Comparison of ENCODE assay signal across 8 cellular contexts in the genomic region with DNA sequence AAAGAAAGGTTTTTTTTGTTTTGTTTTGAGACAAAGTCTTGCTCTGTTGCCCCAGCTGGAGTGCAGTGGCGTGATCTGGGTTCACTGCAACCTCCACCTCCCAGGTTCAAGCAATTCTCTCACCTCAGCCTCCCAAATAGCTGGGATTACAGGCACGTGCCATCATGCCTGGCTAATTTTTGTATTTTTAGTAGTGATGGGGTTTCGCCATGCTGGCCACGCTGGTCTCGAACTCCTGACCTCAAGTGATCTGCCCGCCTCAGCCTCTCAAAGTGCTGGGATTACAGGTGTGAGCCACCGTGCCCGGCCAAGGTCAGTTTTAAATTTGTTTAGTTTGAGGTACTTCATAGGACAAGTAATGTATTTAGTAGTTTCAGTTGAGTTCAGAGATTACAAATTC. TPM values are rescaled to one million over a fixed set of nuclear protein-coding genes. Genes with fewer than 3 reads are reported as not detected.
DNase-seq lines count a peak whose midpoint lies in the region; ATAC-seq and TF ChIP-seq lines count a peak whose summit lies in the region.
"Not testable (repeated sequence)": the region's sequence is repeated elsewhere in the genome, so short reads cannot be mapped to it uniquely, and the experiment has no call there.

No MANE protein-coding gene starts in this region.

- CTCF ChIA-PET in Caco-2 (lab: Charles Lee), result not testable (repeated sequence)
- CTCF ChIA-PET in T-cell (lab: Charles Lee), result interaction anchor here (0.7 to 4.0 kb wide), 7 partner anchors 12 to 36 kb away, joined by 3 to 16 read pairs (median 6); no protein-coding TSS in a partner anchor

- H3K4me1 ChIP-seq in Caco-2 (peaks cover 72% of the 10 kb centered on the region), breast epithelium (peaks cover 7 to 29% of the 10 kb centered on the region in 2 donors), cardiac muscle cell (ENCODE audit: low read depth) (peaks cover 28% of the 10 kb centered on the region), muscle layer of duodenum (ENCODE audit: control insufficient read depth in 1 of 2, insufficient read depth in 2 of 2, low read length in 2 of 2) (peaks cover 29 to 69% of the 10 kb centered on the region in 2 donors), sigmoid colon (peaks cover 0 to 99% (median 95%) of the 10 kb centered on the region in 4 donors), transverse colon (peaks cover 60 to 99% (median 84%) of the 10 kb centered on the region in 4 donors)

- intact Hi-C loops in Caco-2 (cut with micrococcal nuclease; ENCODE audit: unreplicated experiment); breast epithelium (cut with DNase I; ENCODE audit: low total_unique reads); sigmoid colon (cut with DNase I); transverse colon (cut with DNase I; ENCODE audit: low total_unique reads): not testable (repeated sequence)

- ATAC-seq in T-cell (replicated peaks in 1 of 4); activated T-cell treated with anti-CD3 and anti-CD28 coated beads, Interleukin-2, amount 50 U/mL, for 4 hours: not testable (repeated sequence)

- H3K9me3 ChIP-seq in Caco-2; breast epithelium; cardiac muscle cell (ENCODE audit: low read depth); muscle layer of duodenum (ENCODE audit: control insufficient read depth in 1 of 2, low read length in 2 of 2); sigmoid colon; transverse colon: not testable (repeated sequence)

- POLR2A ChIA-PET in Caco-2 (lab: Charles Lee), result interaction anchor here (3.1 kb wide), 1 partner anchor 21 kb away, joined by 20 read pairs; no protein-coding TSS in a partner anchor
- POLR2A ChIA-PET in T-cell (lab: Charles Lee), result interaction anchor here (0.6 to 14.0 kb wide), 4 partner anchors 21 to 343 kb away, joined by 3 to 266 read pairs (median 8); no protein-coding TSS in a partner anchor

- TF ChIP-seq POLR2A in breast epithelium (IDR thresholded peaks at IDR 0.05); sigmoid colon (IDR thresholded peaks at IDR 0.05); transverse colon (IDR thresholded peaks at IDR 0.05): not testable (repeated sequence)

- H3K9me3 Mint-ChIP-seq in Caco-2 (ENCODE audit: unreplicated experiment); T-cell; activated T-cell treated with anti-CD3 and anti-CD28 coated beads, Interleukin-2, amount 50 U/mL, for 4 hours: not testable (repeated sequence)

- TF ChIP-seq EP300 in sigmoid colon (IDR thresholded peaks at IDR 0.05); transverse colon (IDR thresholded peaks at IDR 0.05; ENCODE audit: low read depth): not testable (repeated sequence)

- H3K4me3 Mint-ChIP-seq in Caco-2 (ENCODE audit: unreplicated experiment) (peak overlapping the region; percentile 31), T-cell (peak overlapping the region; percentile 17 to 58 (median 21))
- peak overlapping the region; percentile 7 for H3K4me3 Mint-ChIP-seq in activated T-cell treated with anti-CD3 and anti-CD28 coated beads, Interleukin-2, amount 50 U/mL, for 4 hours

- not testable (repeated sequence) for TF ChIP-seq CTCF in Caco-2 (IDR thresholded peaks at IDR 0.05; ENCODE audit: insufficient read depth in 1 of 2, low read depth in 1 of 2, low read length in 1 of 2, severe bottlenecking in 1 of 2, unreplicated experiment in 1 of 2); breast epithelium (IDR thresholded peaks at IDR 0.05); cardiac muscle cell (IDR thresholded peaks at IDR 0.05; ENCODE audit: low read depth, low read length); sigmoid colon (IDR thresholded peaks at IDR 0.05); transverse colon (IDR thresholded peaks at IDR 0.05)

- WGBS in sigmoid colon, 2 donors, result 69 to 85% methylated on average over 8 of the region's 8 CpGs
- 76 to 77% methylated on average over 3 to 8 of the region's 8 CpGs for WGBS in transverse colon (ENCODE audit: low coverage in 1 of 2), 2 donors

- not testable (repeated sequence) for BruUV-seq in Caco-2 (replicated peaks; lab: Mats Ljungman, UMichigan)

- in situ Hi-C loops in transverse colon (cut with MboI; ENCODE audit: low pct_ligation_motif_present in 1 of 4, low pct_unique_long_range_greater_than_20kb in 1 of 4, low sequenced_read_pairs in 3 of 4), result not testable (repeated sequence)

- not testable (repeated sequence) for H3K4me3 ChIP-seq in Caco-2 (ENCODE audit: low read depth, low read length); breast epithelium; cardiac muscle cell; muscle layer of duodenum (ENCODE audit: low read depth in 1 of 2, low read length in 2 of 2); sigmoid colon; transverse colon

- not testable (repeated sequence) for DNase-seq in Caco-2; T-cell; activated T-cell treated with anti-CD3 and anti-CD28 coated beads, Interleukin-2, amount 50 U/mL, for 4 hours; breast epithelium (ENCODE audit: low spot score in 2 of 2); cardiac muscle cell (ENCODE audit: low read depth in 1 of 2, low spot score in 1 of 2); sigmoid colon; transverse colon

- H3K4me1 Mint-ChIP-seq in Caco-2 (ENCODE audit: low read depth, unreplicated experiment), result peaks cover 39% of the 10 kb centered on the region
- H3K4me1 Mint-ChIP-seq in T-cell, result peaks cover 90 to 96% (median 93%) of the 10 kb centered on the region in 3 donors
- H3K4me1 Mint-ChIP-seq in activated T-cell treated with anti-CD3 and anti-CD28 coated beads, Interleukin-2, amount 50 U/mL, for 4 hours (ENCODE audit: low read depth), result peaks cover 90% of the 10 kb centered on the region

- H3K27me3 ChIP-seq in Caco-2 (replicated peaks; ENCODE audit: control insufficient read depth, insufficient read depth, low read length); breast epithelium; cardiac muscle cell; muscle layer of duodenum (ENCODE audit: low read depth, low read length); sigmoid colon; transverse colon: not testable (repeated sequence)

- peak overlapping the region; percentile 64 for H3K27ac Mint-ChIP-seq in Caco-2 (ENCODE audit: unreplicated experiment)
- peak overlapping the region; percentile 53 to 70 for H3K27ac Mint-ChIP-seq in T-cell

- not testable (repeated sequence) for H3K36me3 ChIP-seq in Caco-2 (ENCODE audit: control insufficient read depth, insufficient read depth, low read length); breast epithelium; cardiac muscle cell; muscle layer of duodenum (ENCODE audit: control insufficient read depth in 1 of 2, insufficient read depth in 2 of 2, low read length in 2 of 2); sigmoid colon; transverse colon

- H3K27me3 Mint-ChIP-seq in Caco-2 (ENCODE audit: insufficient read depth, unreplicated experiment); T-cell; activated T-cell treated with anti-CD3 and anti-CD28 coated beads, Interleukin-2, amount 50 U/mL, for 4 hours (ENCODE audit: low read depth): not testable (repeated sequence)

- H3K36me3 Mint-ChIP-seq in Caco-2 (ENCODE audit: insufficient read depth, unreplicated experiment) (peaks cover 86% of the 10 kb centered on the region), T-cell (peaks cover 31% of the 10 kb centered on the region)
- peaks cover 24% of the 10 kb centered on the region for H3K36me3 Mint-ChIP-seq in activated T-cell treated with anti-CD3 and anti-CD28 coated beads, Interleukin-2, amount 50 U/mL, for 4 hours (ENCODE audit: insufficient read depth)

- H3K27ac ChIP-seq in breast epithelium (peak overlapping the region; percentile 21 to 34), cardiac muscle cell (peak overlapping the region; percentile 77), muscle layer of duodenum (ENCODE audit: low read length) (peak overlapping the region; percentile 78), sigmoid colon (peak overlapping the region; percentile 24 to 77 (median 68)), transverse colon (peak overlapping the region; percentile 98 to 100 (median 99))

RNA-seq across cellular contexts. Expression of gene KMT2E, which starts 9.0 kb away (rescaled TPM):
- total RNA-seq in Caco-2 (2022) (61.4 and 63.1 TPM in 2 replicates), T-cell (100 to 1,000 TPM; 164 to 260 (median 169) TPM), breast epithelium (100 to 1,000 TPM in 2 of 3 donors, 10 to 100 TPM in 1; 88.2 to 184 (median 168) TPM), cardiac muscle cell (59.1 and 78.4 TPM in 2 replicates), sigmoid colon (100 to 1,000 TPM in 3 of 4 donors, 10 to 100 TPM in 1; 84.7 to 109 (median 104) TPM), transverse colon (100 to 1,000 TPM in 3 of 4 donors, 10 to 100 TPM in 1; 86.8 to 362 (median 178) TPM)
- total RNA-seq in activated T-cell treated with anti-CD3 and anti-CD28 coated beads, Interleukin-2, amount 50 U/mL, for 4 hours, result 10 to 100 TPM; 49.2 to 71.8 (median 67.4) TPM
- polyA plus RNA-seq in cardiac muscle cell (131 and 152 TPM in 2 replicates), sigmoid colon (10 to 100 TPM; 20.6 to 38.7 (median 26.4) TPM)

Comparison
In these comparisons a context has a peak if more than half of its experiments do, and no peak if none do; other contexts are left out.
1. H3K27ac ChIP-seq: peak in every context shown above with its lines; median percentile 99 in transverse colon; 78 in muscle layer of duodenum; 77 in cardiac muscle cell; 68 in sigmoid colon; 28 in breast epithelium.